Comparison of ENCODE assay signal across 15 cellular contexts in the genomic region with DNA sequence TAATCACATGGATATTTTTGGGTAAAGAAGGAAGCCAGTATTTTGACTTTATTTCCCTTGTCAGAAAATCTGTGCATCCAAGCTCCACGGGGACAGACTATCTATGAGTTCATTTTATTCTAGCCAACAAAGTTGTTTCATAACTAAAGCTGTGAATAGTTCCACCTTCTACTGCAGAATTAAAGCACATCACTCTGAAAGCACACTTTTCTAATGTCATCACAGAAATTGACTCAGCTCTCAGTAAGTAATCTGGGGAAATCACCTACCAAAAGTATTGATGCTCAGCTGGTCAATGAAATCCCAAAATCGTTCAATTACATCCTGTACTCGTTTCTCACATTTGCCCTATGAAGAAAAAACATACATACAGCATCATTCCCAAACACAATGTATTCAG. TPM values are rescaled to one million over a fixed set of nuclear protein-coding genes. Genes with fewer than 3 reads are reported as not detected.
A peak's percentile ranks its signal among the peaks of the same experiment; 100 is the strongest.
DNase-seq lines count a peak whose midpoint lies in the region; ATAC-seq and FAIRE-seq lines count a peak whose summit lies in the region.
"Had no signal": no experiment of that assay in that cellular context is flagged by ENCODE, and none has a peak within 500 bp of the region (broad histone marks: within the 10 kb centered on the region; RNA-seq: fewer than 3 reads in every experiment).

No MANE protein-coding gene starts in this region.

- H3K4me3 ChIP-seq in CD8-positive, alpha-beta memory T cell (ENCODE audit: low read length), result no peak overlapping the region

- H3K27me3 Mint-ChIP-seq in activated naive CD4-positive, alpha-beta T cell treated with anti-CD3 and anti-CD28 coated beads for 36 hours (ENCODE audit: low read depth), result no peaks in the 10 kb centered on the region
- H3K27me3 Mint-ChIP-seq in CD8-positive, alpha-beta memory T cell, result no peaks in the 10 kb centered on the region
- H3K27me3 Mint-ChIP-seq in activated naive CD8-positive, alpha-beta T cell treated with anti-CD3 and anti-CD28 coated beads for 36 hours, result no peaks in the 10 kb centered on the region
- H3K27me3 Mint-ChIP-seq in stimulated activated naive B cell treated with anti-CD40 and anti-IgM and Interleukin-4, amounts not matched to agents 10 μg/mL and 1 μg/mL and 100 μg/mL, for 72 hours, result no peaks in the 10 kb centered on the region
- no peaks in the 10 kb centered on the region for H3K27me3 Mint-ChIP-seq in activated T-helper 2 cell treated with anti-CD3 and anti-CD28 coated beads, Interferon-gamma antibody, Interleukin-2, Interleukin-4, amounts not matched to agents 10 μg/mL and 5 μg/mL and 100 μg/mL, durations not matched to agents 14 hours and 24 hours and 36 hours (ENCODE audit: low read depth)

- H3K36me3 ChIP-seq in CD8-positive, alpha-beta memory T cell (ENCODE audit: insufficient read depth, low read length), result peaks cover 51% of the 10 kb centered on the region

- POLR2A ChIA-PET in CD8-positive, alpha-beta memory T cell (lab: Charles Lee), result interaction anchor here (0.9 kb wide), 1 partner anchor 11 kb away, joined by 3 read pairs; no protein-coding TSS in a partner anchor

- no peak for FAIRE-seq in urothelium cell line (lab: Jason Lieb, UNC)

- no peak overlapping the region for H3K4me3 Mint-ChIP-seq in activated naive CD4-positive, alpha-beta T cell treated with anti-CD3 and anti-CD28 coated beads for 36 hours
- H3K4me3 Mint-ChIP-seq in CD8-positive, alpha-beta memory T cell, result no peak overlapping the region
- H3K4me3 Mint-ChIP-seq in activated naive CD8-positive, alpha-beta T cell treated with anti-CD3 and anti-CD28 coated beads for 36 hours, result no peak overlapping the region
- H3K4me3 Mint-ChIP-seq in stimulated activated naive B cell treated with anti-CD40 and anti-IgM and Interleukin-4, amounts not matched to agents 10 μg/mL and 1 μg/mL and 100 μg/mL, for 72 hours, result no peak overlapping the region
- H3K4me3 Mint-ChIP-seq in activated T-helper 2 cell treated with anti-CD3 and anti-CD28 coated beads, Interferon-gamma antibody, Interleukin-2, Interleukin-4, amounts not matched to agents 10 μg/mL and 5 μg/mL and 100 μg/mL, durations not matched to agents 14 hours and 24 hours and 36 hours (ENCODE audit: low read depth), result no peak overlapping the region

- H3K4me1 ChIP-seq in CD8-positive, alpha-beta memory T cell (ENCODE audit: insufficient read depth, low read length), result no peaks in the 10 kb centered on the region
- H3K4me1 ChIP-seq: BE2C had no signal

- no peak for DNase-seq in activated naive CD4-positive, alpha-beta T cell treated with anti-CD3 and anti-CD28 coated beads for 36 hours
- DNase-seq in activated naive CD4-positive, alpha-beta T cell (lab: John Stamatoyannopoulos, UW), result no peak
- no peak for DNase-seq in CD8-positive, alpha-beta memory T cell
- no peak for DNase-seq in activated naive CD8-positive, alpha-beta T cell treated with anti-CD3 and anti-CD28 coated beads for 36 hours
- DNase-seq in stimulated activated naive B cell treated with anti-CD40 and anti-IgM and Interleukin-4, amounts not matched to agents 10 μg/mL and 1 μg/mL and 100 μg/mL, for 72 hours, result no peak
- no peak for DNase-seq in activated T-helper 2 cell treated with anti-CD3 and anti-CD28 coated beads, Interferon-gamma antibody, Interleukin-2, Interleukin-4, amounts not matched to agents 10 μg/mL and 5 μg/mL and 100 μg/mL, durations not matched to agents 14 hours and 24 hours and 36 hours (ENCODE audit: low spot score)
- DNase-seq in urothelium cell line (ENCODE audit: low spot score), result no peak
- DNase-seq: BE2C; H7; NCI-H1092; NCI-H2107; NCI-H69; NK-92 treated with Interleukin-12 subunit alpha and Interleukin-12 subunit beta, amount 100 ng/mL, for 24 hours had no signal

- H3K27ac Mint-ChIP-seq in activated naive CD4-positive, alpha-beta T cell treated with anti-CD3 and anti-CD28 coated beads for 36 hours, result peak overlapping the region; percentile 32
- peak overlapping the region in 6 of 8 donors; percentile 5 to 69 (median 32) for H3K27ac Mint-ChIP-seq in CD8-positive, alpha-beta memory T cell
- peak overlapping the region; percentile 39 for H3K27ac Mint-ChIP-seq in activated naive CD8-positive, alpha-beta T cell treated with anti-CD3 and anti-CD28 coated beads for 36 hours
- H3K27ac Mint-ChIP-seq in stimulated activated naive B cell treated with anti-CD40 and anti-IgM and Interleukin-4, amounts not matched to agents 10 μg/mL and 1 μg/mL and 100 μg/mL, for 72 hours, result peak overlapping the region; percentile 51
- H3K27ac Mint-ChIP-seq in activated T-helper 2 cell treated with anti-CD3 and anti-CD28 coated beads, Interferon-gamma antibody, Interleukin-2, Interleukin-4, amounts not matched to agents 10 μg/mL and 5 μg/mL and 100 μg/mL, durations not matched to agents 14 hours and 24 hours and 36 hours, result no peak overlapping the region

- peaks cover 38% of the 10 kb centered on the region for H3K4me1 Mint-ChIP-seq in activated naive CD4-positive, alpha-beta T cell treated with anti-CD3 and anti-CD28 coated beads for 36 hours (ENCODE audit: low read depth)
- peaks cover 6 to 18% (median 11%) of the 10 kb centered on the region in 3 donors for H3K4me1 Mint-ChIP-seq in CD8-positive, alpha-beta memory T cell
- peaks cover 29% of the 10 kb centered on the region for H3K4me1 Mint-ChIP-seq in activated naive CD8-positive, alpha-beta T cell treated with anti-CD3 and anti-CD28 coated beads for 36 hours
- peaks cover 7 to 12% of the 10 kb centered on the region in 2 donors for H3K4me1 Mint-ChIP-seq in stimulated activated naive B cell treated with anti-CD40 and anti-IgM and Interleukin-4, amounts not matched to agents 10 μg/mL and 1 μg/mL and 100 μg/mL, for 72 hours
- peaks cover 21% of the 10 kb centered on the region for H3K4me1 Mint-ChIP-seq in activated T-helper 2 cell treated with anti-CD3 and anti-CD28 coated beads, Interferon-gamma antibody, Interleukin-2, Interleukin-4, amounts not matched to agents 10 μg/mL and 5 μg/mL and 100 μg/mL, durations not matched to agents 14 hours and 24 hours and 36 hours (ENCODE audit: low read depth)

- H3K9me3 ChIP-seq in CD8-positive, alpha-beta memory T cell (ENCODE audit: low read length), result no peaks in the 10 kb centered on the region
- H3K9me3 ChIP-seq: BE2C had no signal

- no peak overlapping the region for H3K27ac ChIP-seq in CD8-positive, alpha-beta memory T cell (ENCODE audit: low read depth, low read length)
- H3K27ac ChIP-seq: KMS-11, RWPE1 had no signal

- ATAC-seq in stimulated activated naive B cell treated with anti-CD40 and anti-IgM and Interleukin-4, amounts not matched to agents 10 μg/mL and 1 μg/mL and 100 μg/mL, for 72 hours (replicated peaks), result peak; percentile 57 to 72

- intact Hi-C loops in activated naive CD4-positive, alpha-beta T cell treated with anti-CD3 and anti-CD28 coated beads for 36 hours (cut with micrococcal nuclease), result loop anchor here (1.0 to 5.0 kb wide), 7 partner anchors 19 to 1736 kb away; partner anchors contain the start of genes ADAM17, IAH1 and YWHAQ
- intact Hi-C loops in activated T-helper 2 cell treated with anti-CD3 and anti-CD28 coated beads, Interferon-gamma antibody, Interleukin-2, Interleukin-4, amounts not matched to agents 10 μg/mL and 5 μg/mL and 100 μg/mL, durations not matched to agents 14 hours and 24 hours and 36 hours (cut with micrococcal nuclease), result no loop called here

- no peaks in the 10 kb centered on the region for H3K9me3 Mint-ChIP-seq in activated naive CD4-positive, alpha-beta T cell treated with anti-CD3 and anti-CD28 coated beads for 36 hours
- H3K9me3 Mint-ChIP-seq in CD8-positive, alpha-beta memory T cell, result no peaks in the 10 kb centered on the region
- no peaks in the 10 kb centered on the region for H3K9me3 Mint-ChIP-seq in activated naive CD8-positive, alpha-beta T cell treated with anti-CD3 and anti-CD28 coated beads for 36 hours
- no peaks in the 10 kb centered on the region for H3K9me3 Mint-ChIP-seq in stimulated activated naive B cell treated with anti-CD40 and anti-IgM and Interleukin-4, amounts not matched to agents 10 μg/mL and 1 μg/mL and 100 μg/mL, for 72 hours
- no peaks in the 10 kb centered on the region for H3K9me3 Mint-ChIP-seq in activated T-helper 2 cell treated with anti-CD3 and anti-CD28 coated beads, Interferon-gamma antibody, Interleukin-2, Interleukin-4, amounts not matched to agents 10 μg/mL and 5 μg/mL and 100 μg/mL, durations not matched to agents 14 hours and 24 hours and 36 hours

- CTCF ChIA-PET in activated naive CD4-positive, alpha-beta T cell treated with anti-CD3 and anti-CD28 coated beads for 36 hours (lab: Charles Lee), result interaction anchor here (0.6 to 1.4 kb wide), 2 partner anchors 10 to 34 kb away, joined by 3 to 5 read pairs; no protein-coding TSS in a partner anchor
- CTCF ChIA-PET in CD8-positive, alpha-beta memory T cell (lab: Charles Lee), result no interaction called here

- H3K36me3 Mint-ChIP-seq in activated naive CD4-positive, alpha-beta T cell treated with anti-CD3 and anti-CD28 coated beads for 36 hours (ENCODE audit: low read depth), result peaks cover 36% of the 10 kb centered on the region
- H3K36me3 Mint-ChIP-seq in CD8-positive, alpha-beta memory T cell, result peaks cover 0 to 92% (median 29%) of the 10 kb centered on the region in 3 donors
- peaks cover 22% of the 10 kb centered on the region for H3K36me3 Mint-ChIP-seq in activated naive CD8-positive, alpha-beta T cell treated with anti-CD3 and anti-CD28 coated beads for 36 hours
- peaks cover 32 to 52% of the 10 kb centered on the region in 2 donors for H3K36me3 Mint-ChIP-seq in stimulated activated naive B cell treated with anti-CD40 and anti-IgM and Interleukin-4, amounts not matched to agents 10 μg/mL and 1 μg/mL and 100 μg/mL, for 72 hours
- H3K36me3 Mint-ChIP-seq in activated T-helper 2 cell treated with anti-CD3 and anti-CD28 coated beads, Interferon-gamma antibody, Interleukin-2, Interleukin-4, amounts not matched to agents 10 μg/mL and 5 μg/mL and 100 μg/mL, durations not matched to agents 14 hours and 24 hours and 36 hours (ENCODE audit: low read depth), result peaks cover 84% of the 10 kb centered on the region

- H3K27me3 ChIP-seq in CD8-positive, alpha-beta memory T cell (ENCODE audit: insufficient read depth, low read length, poor library complexity, severe bottlenecking), result no peaks in the 10 kb centered on the region
- H3K27me3 ChIP-seq: BE2C had no signal

RNA-seq across cellular contexts. Expression of gene IAH1, which starts 19.1 kb away (rescaled TPM):
- 10 to 100 TPM; 65.4 to 70.2 TPM for total RNA-seq in activated naive CD4-positive, alpha-beta T cell treated with anti-CD3 and anti-CD28 coated beads for 36 hours
- 10 to 100 TPM; 76.9 to 79.1 TPM for total RNA-seq in CD8-positive, alpha-beta memory T cell
- polyA plus RNA-seq in CD8-positive, alpha-beta memory T cell, result 81.0 TPM
- 10 to 100 TPM; 64.6 to 66.3 TPM for total RNA-seq in activated naive CD8-positive, alpha-beta T cell treated with anti-CD3 and anti-CD28 coated beads for 36 hours
- 82.0 and 82.4 TPM in 2 replicates for total RNA-seq in activated T-helper 2 cell treated with anti-CD3 and anti-CD28 coated beads, Interferon-gamma antibody, Interleukin-2, Interleukin-4, amounts not matched to agents 10 μg/mL and 5 μg/mL and 100 μg/mL, durations not matched to agents 14 hours and 24 hours and 36 hours
